Comparison of ENCODE assay signal across 1 cellular context in the genomic region with DNA sequence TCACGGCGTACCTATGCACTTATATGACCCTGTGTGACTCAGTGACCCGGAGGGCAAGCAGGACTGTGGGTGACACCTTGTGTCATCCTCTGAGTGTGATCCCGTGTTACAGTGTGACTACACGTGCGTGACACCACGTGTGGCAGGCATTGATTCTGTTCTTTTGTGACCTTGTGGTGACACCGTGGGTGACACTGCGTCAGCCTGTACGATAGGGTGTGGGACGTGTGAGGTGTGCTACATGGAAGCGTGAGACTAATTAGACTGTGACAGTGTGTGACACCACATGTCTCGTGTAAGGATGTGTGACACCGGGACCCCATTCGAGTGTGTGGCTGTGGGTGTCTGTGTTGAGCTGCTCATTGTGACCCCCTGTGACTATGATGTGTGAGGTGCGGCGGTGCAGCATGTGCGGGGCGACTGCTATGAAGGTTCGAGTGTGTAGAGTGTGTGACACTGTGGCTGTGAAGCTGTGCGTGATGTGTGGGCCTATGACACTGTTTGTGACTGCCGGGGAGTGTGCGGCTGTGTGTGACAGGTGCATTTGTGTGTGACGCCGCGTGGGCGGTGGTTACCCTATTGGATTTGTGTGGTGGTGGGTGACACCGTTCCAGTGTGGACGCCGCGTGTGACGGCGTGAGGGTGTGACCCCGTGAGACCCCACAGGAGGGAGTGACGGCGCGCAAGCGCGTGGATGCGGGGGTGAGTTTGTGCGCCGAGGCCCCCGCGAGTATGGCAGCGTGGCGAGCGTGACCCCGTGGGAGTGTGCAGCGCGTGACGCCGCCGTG.
TF ChIP-seq lines count a peak whose summit lies in the region.

A gene (plus strand): TSS at position 783 of the 788 bp plus-strand sequence. CDS start 5,621 bp downstream, outside the sequence.

TF ChIP-seq in K562, 482 proteins besides CTCF, POLR2A, EP300 and RAD21 (continued from another document):
- TF ChIP-seq, protein P1, sequence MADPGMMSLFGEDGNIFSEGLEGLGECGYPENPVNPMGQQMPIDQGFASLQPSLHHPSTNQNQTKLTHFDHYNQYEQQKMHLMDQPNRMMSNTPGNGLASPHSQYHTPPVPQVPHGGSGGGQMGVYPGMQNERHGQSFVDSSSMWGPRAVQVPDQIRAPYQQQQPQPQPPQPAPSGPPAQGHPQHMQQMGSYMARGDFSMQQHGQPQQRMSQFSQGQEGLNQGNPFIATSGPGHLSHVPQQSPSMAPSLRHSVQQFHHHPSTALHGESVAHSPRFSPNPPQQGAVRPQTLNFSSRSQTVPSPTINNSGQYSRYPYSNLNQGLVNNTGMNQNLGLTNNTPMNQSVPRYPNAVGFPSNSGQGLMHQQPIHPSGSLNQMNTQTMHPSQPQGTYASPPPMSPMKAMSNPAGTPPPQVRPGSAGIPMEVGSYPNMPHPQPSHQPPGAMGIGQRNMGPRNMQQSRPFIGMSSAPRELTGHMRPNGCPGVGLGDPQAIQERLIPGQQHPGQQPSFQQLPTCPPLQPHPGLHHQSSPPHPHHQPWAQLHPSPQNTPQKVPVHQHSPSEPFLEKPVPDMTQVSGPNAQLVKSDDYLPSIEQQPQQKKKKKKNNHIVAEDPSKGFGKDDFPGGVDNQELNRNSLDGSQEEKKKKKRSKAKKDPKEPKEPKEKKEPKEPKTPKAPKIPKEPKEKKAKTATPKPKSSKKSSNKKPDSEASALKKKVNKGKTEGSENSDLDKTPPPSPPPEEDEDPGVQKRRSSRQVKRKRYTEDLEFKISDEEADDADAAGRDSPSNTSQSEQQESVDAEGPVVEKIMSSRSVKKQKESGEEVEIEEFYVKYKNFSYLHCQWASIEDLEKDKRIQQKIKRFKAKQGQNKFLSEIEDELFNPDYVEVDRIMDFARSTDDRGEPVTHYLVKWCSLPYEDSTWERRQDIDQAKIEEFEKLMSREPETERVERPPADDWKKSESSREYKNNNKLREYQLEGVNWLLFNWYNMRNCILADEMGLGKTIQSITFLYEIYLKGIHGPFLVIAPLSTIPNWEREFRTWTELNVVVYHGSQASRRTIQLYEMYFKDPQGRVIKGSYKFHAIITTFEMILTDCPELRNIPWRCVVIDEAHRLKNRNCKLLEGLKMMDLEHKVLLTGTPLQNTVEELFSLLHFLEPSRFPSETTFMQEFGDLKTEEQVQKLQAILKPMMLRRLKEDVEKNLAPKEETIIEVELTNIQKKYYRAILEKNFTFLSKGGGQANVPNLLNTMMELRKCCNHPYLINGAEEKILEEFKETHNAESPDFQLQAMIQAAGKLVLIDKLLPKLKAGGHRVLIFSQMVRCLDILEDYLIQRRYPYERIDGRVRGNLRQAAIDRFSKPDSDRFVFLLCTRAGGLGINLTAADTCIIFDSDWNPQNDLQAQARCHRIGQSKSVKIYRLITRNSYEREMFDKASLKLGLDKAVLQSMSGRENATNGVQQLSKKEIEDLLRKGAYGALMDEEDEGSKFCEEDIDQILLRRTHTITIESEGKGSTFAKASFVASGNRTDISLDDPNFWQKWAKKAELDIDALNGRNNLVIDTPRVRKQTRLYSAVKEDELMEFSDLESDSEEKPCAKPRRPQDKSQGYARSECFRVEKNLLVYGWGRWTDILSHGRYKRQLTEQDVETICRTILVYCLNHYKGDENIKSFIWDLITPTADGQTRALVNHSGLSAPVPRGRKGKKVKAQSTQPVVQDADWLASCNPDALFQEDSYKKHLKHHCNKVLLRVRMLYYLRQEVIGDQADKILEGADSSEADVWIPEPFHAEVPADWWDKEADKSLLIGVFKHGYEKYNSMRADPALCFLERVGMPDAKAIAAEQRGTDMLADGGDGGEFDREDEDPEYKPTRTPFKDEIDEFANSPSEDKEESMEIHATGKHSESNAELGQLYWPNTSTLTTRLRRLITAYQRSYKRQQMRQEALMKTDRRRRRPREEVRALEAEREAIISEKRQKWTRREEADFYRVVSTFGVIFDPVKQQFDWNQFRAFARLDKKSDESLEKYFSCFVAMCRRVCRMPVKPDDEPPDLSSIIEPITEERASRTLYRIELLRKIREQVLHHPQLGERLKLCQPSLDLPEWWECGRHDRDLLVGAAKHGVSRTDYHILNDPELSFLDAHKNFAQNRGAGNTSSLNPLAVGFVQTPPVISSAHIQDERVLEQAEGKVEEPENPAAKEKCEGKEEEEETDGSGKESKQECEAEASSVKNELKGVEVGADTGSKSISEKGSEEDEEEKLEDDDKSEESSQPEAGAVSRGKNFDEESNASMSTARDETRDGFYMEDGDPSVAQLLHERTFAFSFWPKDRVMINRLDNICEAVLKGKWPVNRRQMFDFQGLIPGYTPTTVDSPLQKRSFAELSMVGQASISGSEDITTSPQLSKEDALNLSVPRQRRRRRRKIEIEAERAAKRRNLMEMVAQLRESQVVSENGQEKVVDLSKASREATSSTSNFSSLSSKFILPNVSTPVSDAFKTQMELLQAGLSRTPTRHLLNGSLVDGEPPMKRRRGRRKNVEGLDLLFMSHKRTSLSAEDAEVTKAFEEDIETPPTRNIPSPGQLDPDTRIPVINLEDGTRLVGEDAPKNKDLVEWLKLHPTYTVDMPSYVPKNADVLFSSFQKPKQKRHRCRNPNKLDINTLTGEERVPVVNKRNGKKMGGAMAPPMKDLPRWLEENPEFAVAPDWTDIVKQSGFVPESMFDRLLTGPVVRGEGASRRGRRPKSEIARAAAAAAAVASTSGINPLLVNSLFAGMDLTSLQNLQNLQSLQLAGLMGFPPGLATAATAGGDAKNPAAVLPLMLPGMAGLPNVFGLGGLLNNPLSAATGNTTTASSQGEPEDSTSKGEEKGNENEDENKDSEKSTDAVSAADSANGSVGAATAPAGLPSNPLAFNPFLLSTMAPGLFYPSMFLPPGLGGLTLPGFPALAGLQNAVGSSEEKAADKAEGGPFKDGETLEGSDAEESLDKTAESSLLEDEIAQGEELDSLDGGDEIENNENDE (IDR thresholded peaks at IDR 0.05; ENCODE audit: low read depth, low read length) = no peak
- peak; percentile 16 for TF ChIP-seq WHSC1 (IDR thresholded peaks at IDR 0.05; ENCODE audit: low read length)
- no peak; the same call in 1 of the 2 replicates for TF ChIP-seq EP400 (IDR thresholded peaks at IDR 0.05)
- TF ChIP-seq CCAR2 (IDR thresholded peaks at IDR 0.05; ENCODE audit: low read depth, low read length) = no peak
- TF ChIP-seq ZNF165 (CRISPR knock-in tag; IDR thresholded peaks at IDR 0.05; ENCODE audit: borderline replicate concordance) = no peak
- TF ChIP-seq, protein P2, sequence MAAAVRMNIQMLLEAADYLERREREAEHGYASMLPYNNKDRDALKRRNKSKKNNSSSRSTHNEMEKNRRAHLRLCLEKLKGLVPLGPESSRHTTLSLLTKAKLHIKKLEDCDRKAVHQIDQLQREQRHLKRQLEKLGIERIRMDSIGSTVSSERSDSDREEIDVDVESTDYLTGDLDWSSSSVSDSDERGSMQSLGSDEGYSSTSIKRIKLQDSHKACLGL (CRISPR knock-in tag; IDR thresholded peaks at IDR 0.05; ENCODE audit: borderline replicate concordance, poor library complexity, severe bottlenecking) = no peak
- no peak for TF ChIP-seq PHTF2 (CRISPR knock-in tag; IDR thresholded peaks at IDR 0.05)
- no peak for TF ChIP-seq ARID2 (IDR thresholded peaks at IDR 0.05)
- TF ChIP-seq MAZ (CRISPR knock-in tag; conservative IDR thresholded peaks at IDR 0.05 in 1 of 2, IDR thresholded peaks at IDR 0.05 in 1 of 2) = 0 out of 4 replicates have a peak, but pooled peaks of 1 of the 2 experiments have one; percentile 9
- no peak for TF ChIP-seq TBP (optimal IDR thresholded peaks at IDR 0.05; ENCODE audit: low read depth, low read length)
- TF ChIP-seq ZNF699 (CRISPR knock-in tag; IDR thresholded peaks at IDR 0.05; ENCODE audit: insufficient replicate concordance) = no peak
- TF ChIP-seq SAP30 (IDR thresholded peaks at IDR 0.05; ENCODE audit: borderline replicate concordance, insufficient read depth, low read depth, low read length, poor library complexity, severe bottlenecking) = peak; percentile 65
- TF ChIP-seq MCM2 (IDR thresholded peaks at IDR 0.05; ENCODE audit: low read depth) = no peak
- TF ChIP-seq BRD9 (IDR thresholded peaks at IDR 0.05; ENCODE audit: low read depth, partially characterized antibody) = no peak
- TF ChIP-seq HSF4 (CRISPR knock-in tag; IDR thresholded peaks at IDR 0.05; ENCODE audit: borderline replicate concordance) = no peak
- no peak for TF ChIP-seq FIP1L1 (IDR thresholded peaks at IDR 0.05; ENCODE audit: low read depth, low read length, poor library complexity, severe bottlenecking)
- no peak for TF ChIP-seq FOXJ2 (tag; IDR thresholded peaks at IDR 0.05)
- no peak for TF ChIP-seq ZBED1 (IDR thresholded peaks at IDR 0.05)
- TF ChIP-seq PHB2 (IDR thresholded peaks at IDR 0.05; ENCODE audit: low read depth) = no peak
- no peak for TF ChIP-seq HDAC6 (IDR thresholded peaks at IDR 0.05; ENCODE audit: low read depth, low read length)
- TF ChIP-seq GATAD2B (IDR thresholded peaks at IDR 0.05; ENCODE audit: borderline replicate concordance) = no peak
- TF ChIP-seq KLF1 (tag; IDR thresholded peaks at IDR 0.05) = no peak
- no peak for TF ChIP-seq MYBL2 (IDR thresholded peaks at IDR 0.05; ENCODE audit: low read depth)
- TF ChIP-seq MYBL2 (CRISPR knock-in tag; IDR thresholded peaks at IDR 0.05; ENCODE audit: borderline replicate concordance) = no peak
- TF ChIP-seq GABPB1 (CRISPR knock-in tag; IDR thresholded peaks at IDR 0.05) = 0 out of 2 replicates have a peak, but pooled peaks have one; percentile 6
- no peak for TF ChIP-seq SMARCB1 (IDR thresholded peaks at IDR 0.05; ENCODE audit: insufficient read length, low read depth)
- TF ChIP-seq TAF7 (tag; IDR thresholded peaks at IDR 0.05) = no peak
- TF ChIP-seq, protein P3, sequence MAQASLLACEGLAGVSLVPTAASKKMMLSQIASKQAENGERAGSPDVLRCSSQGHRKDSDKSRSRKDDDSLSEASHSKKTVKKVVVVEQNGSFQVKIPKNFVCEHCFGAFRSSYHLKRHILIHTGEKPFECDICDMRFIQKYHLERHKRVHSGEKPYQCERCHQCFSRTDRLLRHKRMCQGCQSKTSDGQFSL (CRISPR knock-in tag; IDR thresholded peaks at IDR 0.05) = no peak
- TF ChIP-seq, protein P3 (tag; IDR thresholded peaks at IDR 0.05) = no peak
- TF ChIP-seq CXXC5 (CRISPR knock-in tag; IDR thresholded peaks at IDR 0.05) = no peak
- no peak for TF ChIP-seq SP1 (CRISPR knock-in tag; IDR thresholded peaks at IDR 0.05)
